ENCODE assay signal across 8 cellular contexts in genomic region chr6:158818580-158819212, GRCh38. TPM values are rescaled to one million over a fixed set of nuclear protein-coding genes. Genes with fewer than 3 reads are reported as not detected.
A peak's percentile ranks its signal among the peaks of the same experiment; 100 is the strongest.
DNase-seq lines count a peak whose midpoint lies in the region; ATAC-seq and TF ChIP-seq lines count a peak whose summit lies in the region.

No MANE protein-coding gene starts in this region.

- no peaks in the 10 kb centered on the region for H3K27me3 ChIP-seq in PC-3 (ENCODE audit: low read length)

- peaks cover 40% of the 10 kb centered on the region for H3K36me3 ChIP-seq in PC-3 (ENCODE audit: low read depth, low read length)

- BruUV-seq in PC-3 (replicated peaks; lab: Mats Ljungman, UMichigan), result no TSS peak

- DNase-seq in AML-193 (lab: John Stamatoyannopoulos, UW), result peak; percentile 61 to 65
- peak; percentile 38 for DNase-seq in PC-3
- peak; percentile 70 for DNase-seq in activated T-helper 1 cell treated with anti-CD3 and anti-CD28 coated beads, Interleukin-12 subunit alpha, Interleukin-12 subunit beta, Interleukin-2, Interleukin-4 antibody, amounts not matched to agents 30 ng/mL and 10 ng/mL and 1 ng/mL, durations not matched to agents 14 hours and 24 hours and 36 hours (ENCODE audit: low spot score)
- DNase-seq in fibroblast of mammary gland (ENCODE audit: low read depth), result peak; percentile 53
- peak in 30 of 49 donors; percentile 12 to 59 (median 36) for DNase-seq in substantia nigra (lab: John Stamatoyannopoulos, UW)

- H3K79me2 ChIP-seq in PC-3 (ENCODE audit: low read length), result peaks cover 50% of the 10 kb centered on the region

- H3K27ac ChIP-seq in PC-3 (ENCODE audit: low read length) (peak overlapping the region; percentile 70), substantia nigra (ENCODE audit: low read depth, low read length, poor library complexity, severe bottlenecking) (peak overlapping the region; percentile 51)

- H3K4me1 Mint-ChIP-seq in activated T-helper 1 cell treated with anti-CD3 and anti-CD28 coated beads, Interleukin-12 subunit alpha, Interleukin-12 subunit beta, Interleukin-2, Interleukin-4 antibody, amounts not matched to agents 30 ng/mL and 10 ng/mL and 1 ng/mL, durations not matched to agents 14 hours and 24 hours and 36 hours (ENCODE audit: low read depth), result peaks cover 62% of the 10 kb centered on the region
- peaks cover 40% of the 10 kb centered on the region for H3K4me1 Mint-ChIP-seq in nephron

- peak overlapping the region; percentile 79 for H3K4me3 Mint-ChIP-seq in activated T-helper 1 cell treated with anti-CD3 and anti-CD28 coated beads, Interleukin-12 subunit alpha, Interleukin-12 subunit beta, Interleukin-2, Interleukin-4 antibody, amounts not matched to agents 30 ng/mL and 10 ng/mL and 1 ng/mL, durations not matched to agents 14 hours and 24 hours and 36 hours
- peak overlapping the region; percentile 78 to 95 (median 81) for H3K4me3 Mint-ChIP-seq in nephron

- no peaks in the 10 kb centered on the region for H3K9me3 Mint-ChIP-seq in activated T-helper 1 cell treated with anti-CD3 and anti-CD28 coated beads, Interleukin-12 subunit alpha, Interleukin-12 subunit beta, Interleukin-2, Interleukin-4 antibody, amounts not matched to agents 30 ng/mL and 10 ng/mL and 1 ng/mL, durations not matched to agents 14 hours and 24 hours and 36 hours
- no peaks in the 10 kb centered on the region for H3K9me3 Mint-ChIP-seq in nephron

- intact Hi-C loops in PC-3 (cut with micrococcal nuclease), result loop anchor here (1.0 kb wide), 1 partner anchor 32 kb away; no protein-coding TSS in a partner anchor
- intact Hi-C loops in activated T-helper 1 cell treated with anti-CD3 and anti-CD28 coated beads, Interleukin-12 subunit alpha, Interleukin-12 subunit beta, Interleukin-2, Interleukin-4 antibody, amounts not matched to agents 30 ng/mL and 10 ng/mL and 1 ng/mL, durations not matched to agents 14 hours and 24 hours and 36 hours (cut with micrococcal nuclease), result loop anchor here (1.0 to 5.0 kb wide), 11 partner anchors 25 to 1154 kb away; partner anchors contain the start of genes TCP1 and TMEM181

- peaks cover 43% of the 10 kb centered on the region for H4K20me1 ChIP-seq in PC-3 (ENCODE audit: low read length)

- H3K4me3 ChIP-seq in PC-3 (ENCODE audit: low read length) (peak overlapping the region; percentile 77), fibroblast of mammary gland (ENCODE audit: control insufficient read depth, low read depth, low read length) (peak overlapping the region; percentile 57)

- POLR2A ChIA-PET in PC-3 (lab: Charles Lee; ENCODE audit: unreplicated experiment), result interaction anchor here (0.6 to 1.1 kb wide), 4 partner anchors 29 to 51 kb away, joined by 3 to 8 read pairs (median 5); no protein-coding TSS in a partner anchor

- H3K4me1 ChIP-seq in PC-3 (ENCODE audit: insufficient read depth, low read length), result peaks cover 25% of the 10 kb centered on the region

- H3K36me3 Mint-ChIP-seq in activated T-helper 1 cell treated with anti-CD3 and anti-CD28 coated beads, Interleukin-12 subunit alpha, Interleukin-12 subunit beta, Interleukin-2, Interleukin-4 antibody, amounts not matched to agents 30 ng/mL and 10 ng/mL and 1 ng/mL, durations not matched to agents 14 hours and 24 hours and 36 hours (ENCODE audit: low read depth), result peaks cover 39% of the 10 kb centered on the region
- H3K36me3 Mint-ChIP-seq in nephron (ENCODE audit: low read depth), result peaks cover 8% of the 10 kb centered on the region

- no peaks in the 10 kb centered on the region for H3K27me3 Mint-ChIP-seq in activated T-helper 1 cell treated with anti-CD3 and anti-CD28 coated beads, Interleukin-12 subunit alpha, Interleukin-12 subunit beta, Interleukin-2, Interleukin-4 antibody, amounts not matched to agents 30 ng/mL and 10 ng/mL and 1 ng/mL, durations not matched to agents 14 hours and 24 hours and 36 hours (ENCODE audit: insufficient read depth)
- peaks cover 5% of the 10 kb centered on the region for H3K27me3 Mint-ChIP-seq in nephron (ENCODE audit: low read depth)

- peak overlapping the region; percentile 48; the same call in 1 of the 2 replicates for H3K4me2 ChIP-seq in PC-3 (ENCODE audit: low read length)

- no peaks in the 10 kb centered on the region for H3F3A ChIP-seq in PC-3 (ENCODE audit: low read length, unreplicated experiment)

- H2AFZ ChIP-seq in PC-3 (ENCODE audit: low read length), result no peak overlapping the region

- no peaks in the 10 kb centered on the region for H3K9me3 ChIP-seq in PC-3 (ENCODE audit: low read length)

- H3K9me2 ChIP-seq in PC-3 (replicated peaks; ENCODE audit: low read length), result no peaks in the 10 kb centered on the region

- CTCF ChIA-PET in PC-3 (lab: Charles Lee), result no interaction called here

- peak overlapping the region; percentile 68 for H3K27ac Mint-ChIP-seq in activated T-helper 1 cell treated with anti-CD3 and anti-CD28 coated beads, Interleukin-12 subunit alpha, Interleukin-12 subunit beta, Interleukin-2, Interleukin-4 antibody, amounts not matched to agents 30 ng/mL and 10 ng/mL and 1 ng/mL, durations not matched to agents 14 hours and 24 hours and 36 hours
- peak overlapping the region in 1 of 3 experiments; percentile 44 for H3K27ac Mint-ChIP-seq in nephron

- ATAC-seq in GM19025 (IDR thresholded peaks at IDR 0.05; ENCODE audit: low read depth, unreplicated experiment) (peak; percentile 26), HG03159 (IDR thresholded peaks at IDR 0.05; ENCODE audit: unreplicated experiment) (peak; percentile 33), PC-3 (peak; percentile 55)

- peak overlapping the region; percentile 89 for H3K9ac ChIP-seq in PC-3 (ENCODE audit: low read length)

- no peak for TF ChIP-seq CTCF in PC-3 (conservative IDR thresholded peaks at IDR 0.05; ENCODE audit: low read depth, low read length)
- TF ChIP-seq CTCF in fibroblast of mammary gland (conservative IDR thresholded peaks at IDR 0.05; ENCODE audit: control insufficient read depth, insufficient read depth, low read depth, low read length), result no peak
- TF ChIP-seq CTCF in nephron (IDR thresholded peaks at IDR 0.05; ENCODE audit: unreplicated experiment in 3 of 3), result no peak

RNA-seq across cellular contexts. Expression of gene EZR, which starts 0.5 kb away (rescaled TPM):
- total RNA-seq in PC-3 (2014; rRNA removed), result 182 and 200 TPM in 2 replicates
- 205 and 206 TPM in 2 replicates for total RNA-seq in activated T-helper 1 cell treated with anti-CD3 and anti-CD28 coated beads, Interleukin-12 subunit alpha, Interleukin-12 subunit beta, Interleukin-2, Interleukin-4 antibody, amounts not matched to agents 30 ng/mL and 10 ng/mL and 1 ng/mL, durations not matched to agents 14 hours and 24 hours and 36 hours

Comparison
In these comparisons a context has a peak if more than half of its experiments do, and no peak if none do; other contexts are left out.
1. Peak in every context shown above with its lines: DNase-seq, ATAC-seq, H3K4me3 ChIP-seq and H3K27ac ChIP-seq.